Comparison of ENCODE assay signal across 12 cellular contexts in the genomic region with DNA sequence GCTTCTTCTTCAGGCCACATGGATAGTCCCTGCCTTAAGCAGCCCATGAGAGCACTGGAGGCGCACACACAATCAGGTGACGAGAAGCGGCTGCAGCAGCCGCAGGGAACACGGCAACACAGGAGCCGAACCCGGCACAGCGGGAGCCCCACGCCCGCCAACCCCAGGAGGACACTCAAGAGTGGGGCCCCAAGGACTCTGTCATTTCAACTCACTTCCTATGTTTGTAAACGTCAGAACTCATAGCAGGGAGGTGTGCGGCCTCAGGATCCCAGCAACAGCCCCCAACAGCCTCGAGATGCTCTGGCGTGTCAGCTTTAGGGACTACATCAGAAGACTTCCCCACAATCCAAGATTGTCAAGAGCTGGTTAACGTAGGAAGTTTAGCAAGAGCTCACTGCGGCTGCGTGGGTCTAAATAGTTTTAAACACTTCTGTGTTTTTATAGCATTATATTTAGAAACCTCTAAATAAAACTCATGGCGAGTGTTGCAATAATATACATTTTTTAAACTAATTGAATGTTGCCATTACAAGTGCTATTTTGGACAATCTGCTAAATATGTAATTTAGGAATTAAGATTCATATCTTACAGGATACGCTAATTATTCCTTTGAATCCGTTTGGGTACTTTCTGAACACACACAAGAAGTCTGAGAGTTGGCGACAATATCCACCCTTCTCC.
DNase-seq lines count a peak whose midpoint lies in the region; ATAC-seq and TF ChIP-seq lines count a peak whose summit lies in the region.
"Had no signal": no experiment of that assay in that cellular context is flagged by ENCODE, and none has a peak within 500 bp of the region (broad histone marks: within the 10 kb centered on the region; RNA-seq: fewer than 3 reads in every experiment).

No MANE protein-coding gene starts in this region.

- H3K9me3 Mint-ChIP-seq in activated CD4-positive, alpha-beta T cell treated with anti-CD3 and anti-CD28 coated beads for 36 hours (ENCODE audit: low read depth): no peaks in the 10 kb centered on the region
- H3K9me3 Mint-ChIP-seq: activated T-cell treated with anti-CD3 and anti-CD28 coated beads, Interleukin-2, amount 50 U/mL, for 4 hours had no signal

- H3K4me3 ChIP-seq in SJSA1: no peak overlapping the region
- H3K4me3 ChIP-seq in fibroblast of lung (replicated peaks in 1 of 4; ENCODE audit: control extremely low read depth in 1 of 4, insufficient read depth in 1 of 4, low read depth in 3 of 4, low read length in 4 of 4): no peak overlapping the region
- no peak overlapping the region for H3K4me3 ChIP-seq in effector memory CD4-positive, alpha-beta T cell (ENCODE audit: insufficient read depth, low read depth, low read length, poor library complexity, severe bottlenecking)
- H3K4me3 ChIP-seq: left lung had no signal

- H2AFZ ChIP-seq in fibroblast of lung (ENCODE audit: low read length): no peak overlapping the region

- TF ChIP-seq CTCF in fibroblast of lung (conservative IDR thresholded peaks at IDR 0.05 in 1 of 2, IDR thresholded peaks at IDR 0.05 in 1 of 2; ENCODE audit: low read depth in 1 of 2, low read length in 2 of 2): no peak

- H3K27me3 Mint-ChIP-seq in activated CD4-positive, alpha-beta T cell treated with anti-CD3 and anti-CD28 coated beads for 36 hours: no peaks in the 10 kb centered on the region

- peaks cover 8% of the 10 kb centered on the region for H3K36me3 Mint-ChIP-seq in activated CD4-positive, alpha-beta T cell treated with anti-CD3 and anti-CD28 coated beads for 36 hours (ENCODE audit: low read depth)

- H3K4me3 Mint-ChIP-seq in activated CD4-positive, alpha-beta T cell treated with anti-CD3 and anti-CD28 coated beads for 36 hours: no peak overlapping the region
- H3K4me3 Mint-ChIP-seq: activated T-cell treated with anti-CD3 and anti-CD28 coated beads, Interleukin-2, amount 50 U/mL, for 4 hours had no signal

- intact Hi-C loops in activated CD4-positive, alpha-beta T cell treated with anti-CD3 and anti-CD28 coated beads for 36 hours (cut with DNase I, micrococcal nuclease): no loop called here

- H3K36me3 ChIP-seq in SJSA1 (peaks cover 8% of the 10 kb centered on the region), fibroblast of lung (ENCODE audit: control insufficient read depth, insufficient read depth, low read length) (peaks cover 3% of the 10 kb centered on the region)
- H3K36me3 ChIP-seq in effector memory CD4-positive, alpha-beta T cell (ENCODE audit: control insufficient read depth, insufficient read depth, low read length): no peaks in the 10 kb centered on the region
- H3K36me3 ChIP-seq: left lung had no signal

- no peak overlapping the region for H3K9ac ChIP-seq in fibroblast of lung (ENCODE audit: insufficient read depth, low read length)

- CTCF ChIA-PET in activated CD4-positive, alpha-beta T cell treated with anti-CD3 and anti-CD28 coated beads for 36 hours (lab: Charles Lee): no interaction called here

- H3K4me2 ChIP-seq in fibroblast of lung (ENCODE audit: extremely low read depth, insufficient read depth, low read length): no peak overlapping the region

- peak overlapping the region; percentile 73 for H3K27ac Mint-ChIP-seq in activated CD4-positive, alpha-beta T cell treated with anti-CD3 and anti-CD28 coated beads for 36 hours

- H3K27me3 ChIP-seq in SJSA1 (replicated peaks) (no peaks in the 10 kb centered on the region), fibroblast of lung (ENCODE audit: control insufficient read depth, insufficient read depth, low read length) (no peaks in the 10 kb centered on the region)
- H3K27me3 ChIP-seq in effector memory CD4-positive, alpha-beta T cell (replicated peaks; ENCODE audit: control insufficient read depth, insufficient read depth, low read length, poor library complexity, severe bottlenecking): no peaks in the 10 kb centered on the region
- H3K27me3 ChIP-seq: left lung had no signal

- H3K9me3 ChIP-seq in SJSA1 (replicated peaks) (no peaks in the 10 kb centered on the region), fibroblast of lung (ENCODE audit: control insufficient read depth, insufficient read depth, low read depth, low read length) (no peaks in the 10 kb centered on the region)
- no peaks in the 10 kb centered on the region for H3K9me3 ChIP-seq in effector memory CD4-positive, alpha-beta T cell (ENCODE audit: control insufficient read depth, low read length)
- H3K9me3 ChIP-seq: left lung had no signal

- DNase-seq in activated CD4-positive, alpha-beta T cell treated with anti-CD3 and anti-CD28 coated beads for 36 hours: no peak
- DNase-seq in activated CD4-positive, alpha-beta T cell treated with anti-CD3 and anti-CD28 coated beads, Interleukin-2, amount 50 U/mL, for 1 hour: no peak
- DNase-seq in SJSA1 (ENCODE audit: low read depth in 1 of 2, low spot score in 2 of 2): no peak
- peak in 1 of 2 donors; percentile 46 for DNase-seq in fibroblast of lung (ENCODE audit: low read depth in 2 of 2)
- DNase-seq in substantia nigra (lab: John Stamatoyannopoulos, UW): peak in 1 of 49 donors; percentile 48
- DNase-seq in effector memory CD4-positive, alpha-beta T cell: no peak
- no peak for DNase-seq in GM19238 (ENCODE audit: insufficient read length, low spot score)
- DNase-seq in NCI-H1694 (lab: John Stamatoyannopoulos, UW): no peak
- DNase-seq: activated T-cell treated with anti-CD3 and anti-CD28 coated beads, Interleukin-2, amount 50 U/mL, for 4 hours; aorta; left lung; NCI-H1048 had no signal

- H3K4me1 ChIP-seq in SJSA1 (replicated peaks) (peaks cover 42% of the 10 kb centered on the region), fibroblast of lung (ENCODE audit: control insufficient read depth, extremely low read depth, insufficient read depth, low read length) (peaks cover 25% of the 10 kb centered on the region)
- H3K4me1 ChIP-seq in effector memory CD4-positive, alpha-beta T cell (ENCODE audit: control insufficient read depth, insufficient read depth, low read length, poor library complexity, severe bottlenecking): peaks cover under 1% of the 10 kb centered on the region

- H3K27ac ChIP-seq in SJSA1 (peak overlapping the region; percentile 13; the same call in 1 of the 2 replicates), fibroblast of lung (ENCODE audit: insufficient read depth, low read length) (peak overlapping the region; percentile 94), substantia nigra (ENCODE audit: low read depth, low read length, poor library complexity, severe bottlenecking) (peak overlapping the region; percentile 99)
- no peak overlapping the region for H3K27ac ChIP-seq in effector memory CD4-positive, alpha-beta T cell (ENCODE audit: insufficient read depth, low read length, poor library complexity, severe bottlenecking)

- no peaks in the 10 kb centered on the region for H3K79me2 ChIP-seq in fibroblast of lung (ENCODE audit: control insufficient read depth, insufficient read depth, low read length)

- POLR2A ChIA-PET in activated CD4-positive, alpha-beta T cell treated with anti-CD3 and anti-CD28 coated beads for 36 hours (lab: Charles Lee): no interaction called here

- no peak for ATAC-seq in activated CD4-positive, alpha-beta T cell treated with anti-CD3 and anti-CD28 coated beads for 36 hours

- H4K20me1 ChIP-seq in fibroblast of lung (ENCODE audit: control insufficient read depth, extremely low read depth, insufficient read depth, low read length): no peaks in the 10 kb centered on the region

- peaks cover 40% of the 10 kb centered on the region for H3K4me1 Mint-ChIP-seq in activated CD4-positive, alpha-beta T cell treated with anti-CD3 and anti-CD28 coated beads for 36 hours
